29 cellular contexts compared by ENCODE assay signal in genomic region chr5:41874512-41875060, GRCh38.
"Had no signal": no experiment of that assay in that cellular context is flagged by ENCODE, and none has a peak within 500 bp of the region (broad histone marks: within the 10 kb centered on the region; RNA-seq: fewer than 3 reads in every experiment).

No MANE protein-coding gene starts in this region.

- ATAC-seq: activated CD8-positive, alpha-beta T cell treated with anti-CD3 and anti-CD28 coated beads, Interleukin-2, amount 10 ng/mL, durations not matched to agents 7 days and 5 days; activated T-cell treated with anti-CD3 and anti-CD28 coated beads, Interleukin-2, amount 50 U/mL, for 72 hours; SK-N-SH treated with all-trans-retinoic acid at 6 μM for 48 hours had no signal

- H3K27me3 Mint-ChIP-seq: activated naive CD8-positive, alpha-beta T cell had no signal

- FAIRE-seq: astrocyte, TTC549 had no signal

- H3K27me3 ChIP-seq: Peyer's patch had no signal

- H3K27ac ChIP-seq: Peyer's patch, SJSA1 had no signal

- H3K36me3 ChIP-seq: Peyer's patch, SJSA1 had no signal

- H3K4me3 Mint-ChIP-seq: activated B cell treated with CpG ODN at 0.5 μM for 24 hours; activated CD8-positive, alpha-beta T cell treated with anti-CD3 and anti-CD28 coated beads, Interleukin-2, amount 10 ng/mL, durations not matched to agents 7 days and 5 days; central memory CD8-positive, alpha-beta T cell had no signal

- H3K9me3 Mint-ChIP-seq: activated B cell treated with CpG ODN at 0.5 μM for 24 hours; activated T-cell treated with anti-CD3 and anti-CD28 coated beads, Interleukin-2, amount 50 U/mL, for 72 hours; brain; central memory CD8-positive, alpha-beta T cell had no signal

- H3K36me3 Mint-ChIP-seq: activated naive CD8-positive, alpha-beta T cell; brain had no signal

- DNase-seq: activated B cell treated with CpG ODN at 0.5 μM for 24 hours; activated CD4-positive, alpha-beta T cell treated with anti-CD3 and anti-CD28 coated beads, Interleukin-2, amount 50 U/mL, for 4 hours; activated CD8-positive, alpha-beta T cell treated with anti-CD3 and anti-CD28 coated beads, Interleukin-2, amount 10 ng/mL, durations not matched to agents 7 days and 5 days; activated naive CD4-positive, alpha-beta T cell; activated T-cell treated with anti-CD3 and anti-CD28 coated beads, Interleukin-2, amount 50 U/mL, for 72 hours; amygdala; cortex of kidney; Kasumi-1; NCI-H1048; NCI-H1417; NCI-H1930; NCI-H2171; NCI-H2227 treated with DMSO at 0.1 percent for 48 hours; NCI-H446 treated with DMSO at 0.1 percent for 48 hours; NCI-H524 treated with DMSO at 0.1 percent for 48 hours; NCI-H774; NK-92 treated with Interleukin-12 subunit alpha and Interleukin-12 subunit beta, amount 100 ng/mL, for 24 hours; OCI-M1; Peyer's patch; SHP77; SW 1271; T1000 had no signal

- H3K27ac Mint-ChIP-seq: activated B cell treated with CpG ODN at 0.5 μM for 24 hours; activated CD8-positive, alpha-beta T cell treated with anti-CD3 and anti-CD28 coated beads, Interleukin-2, amount 10 ng/mL, durations not matched to agents 7 days and 5 days; activated naive CD8-positive, alpha-beta T cell; brain had no signal

- H3K9me3 ChIP-seq: Peyer's patch, SJSA1 had no signal

- H3K4me3 ChIP-seq: Peyer's patch, SJSA1 had no signal
